Comparison of ENCODE assay signal across 22 cellular contexts in the genomic region with DNA sequence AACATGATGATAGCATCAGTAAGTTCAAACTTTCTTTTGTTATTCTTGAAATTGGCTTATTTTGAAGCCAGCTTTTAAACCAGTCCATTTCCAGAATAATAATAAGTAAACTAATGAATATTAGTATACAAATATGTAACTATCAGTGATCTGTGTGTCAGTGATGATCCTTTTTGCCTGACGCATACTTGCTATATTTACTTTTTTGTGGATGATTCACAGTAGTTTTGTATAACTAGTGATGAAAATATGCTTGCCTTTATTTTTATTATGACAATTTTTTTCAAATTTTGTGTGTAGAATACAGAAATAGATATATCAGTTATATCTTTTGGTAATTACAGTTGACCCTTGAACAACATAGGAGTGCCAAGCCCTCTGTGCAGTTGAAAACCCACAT. TPM values are rescaled to one million over a fixed set of nuclear protein-coding genes. Genes with fewer than 3 reads are reported as not detected.
"Had no signal": no experiment of that assay in that cellular context is flagged by ENCODE, and none has a peak within 500 bp of the region (broad histone marks: within the 10 kb centered on the region; RNA-seq: fewer than 3 reads in every experiment).

No MANE protein-coding gene starts in this region.

- ATAC-seq: Panc1, T-cell had no signal

- H3K4me3 Mint-ChIP-seq: T-cell had no signal

- H3K9ac ChIP-seq: SK-N-SH had no signal

- H3K4me2 ChIP-seq: SK-N-SH had no signal

- H3K9me3 ChIP-seq: SK-N-SH had no signal

- DNase-seq: Karpas-422, KG1, MM.1S, NCI-H1092 treated with DMSO at 0.1 percent for 48 hours, NCI-H1436, NCI-H187, NCI-H2029 treated with DMSO at 0.1 percent for 48 hours, NCI-H2171 treated with DMSO at 0.1 percent for 48 hours, NCI-H2227 treated with DMSO at 0.1 percent for 48 hours, NCI-H524, NCI-H69, NCI-H774, SHP77, SK-N-SH, SW 1271, T-cell had no signal

- H3K27me3 Mint-ChIP-seq: T-cell had no signal

- H3K27ac Mint-ChIP-seq: T-cell had no signal

- H3K27ac ChIP-seq: RWPE1 had no signal

RNA-seq across cellular contexts. Expression of gene FABP2, which starts 60.0 kb away (rescaled TPM):
- total RNA-seq: HT-29, M059J, NCI-H460, SK-MEL-5, T-cell had no signal
- polyA plus RNA-seq: SK-N-SH had no signal
